Comparison of ENCODE assay signal across 17 cellular contexts in the genomic region with DNA sequence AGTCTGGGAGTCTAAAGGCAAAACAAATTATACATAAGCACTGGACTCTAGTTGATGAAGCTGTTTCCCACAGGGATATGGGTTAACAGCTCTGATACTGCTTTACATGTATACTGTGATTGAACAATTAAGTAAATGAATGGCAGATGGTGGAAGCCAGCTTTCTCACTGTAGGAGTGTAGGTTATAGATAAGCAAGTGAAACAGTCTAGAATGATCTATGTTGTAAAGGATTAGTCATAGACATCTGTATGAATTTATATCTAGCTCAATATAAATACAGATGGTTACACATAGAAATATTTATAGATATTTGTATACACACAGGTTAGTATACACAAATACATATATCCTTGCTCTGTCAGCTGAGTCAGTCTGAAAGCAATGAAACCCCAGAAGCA.
A peak's percentile ranks its signal among the peaks of the same experiment; 100 is the strongest.
DNase-seq lines count a peak whose midpoint lies in the region; ATAC-seq, FAIRE-seq and TF ChIP-seq lines count a peak whose summit lies in the region.
"Had no signal": no experiment of that assay in that cellular context is flagged by ENCODE, and none has a peak within 500 bp of the region (broad histone marks: within the 10 kb centered on the region; RNA-seq: fewer than 3 reads in every experiment).

No MANE protein-coding gene starts in this region.

- TF ChIP-seq CTCF in D721Med (IDR thresholded peaks at IDR 0.05; ENCODE audit: insufficient read depth, missing control alignments) (no peak), WERI-Rb-1 (IDR thresholded peaks at IDR 0.05; ENCODE audit: low read depth, low read length) (no peak), mucosa of descending colon (IDR thresholded peaks at IDR 0.05) (no peak)

- ATAC-seq in HG03432 (IDR thresholded peaks at IDR 0.05; ENCODE audit: unreplicated experiment), result peak; percentile 6
- ATAC-seq in mucosa of descending colon, result peak; percentile 86
- no peak for ATAC-seq in GM18858 (IDR thresholded peaks at IDR 0.05; ENCODE audit: unreplicated experiment)
- ATAC-seq in GM19395 (IDR thresholded peaks at IDR 0.05; ENCODE audit: unreplicated experiment), result no peak

- intact Hi-C loops in mucosa of descending colon (cut with DNase I, micrococcal nuclease), result no loop called here

- H3K27ac ChIP-seq in WERI-Rb-1, result peak overlapping the region; percentile 30; the same call in 1 of the 2 replicates

- H3K4me1 ChIP-seq in mucosa of descending colon (ENCODE audit: low read depth), result no peaks in the 10 kb centered on the region
- H3K4me1 ChIP-seq: BE2C, Caco-2 had no signal

- no peaks in the 10 kb centered on the region for H3K36me3 ChIP-seq in WERI-Rb-1
- no peaks in the 10 kb centered on the region for H3K36me3 ChIP-seq in mucosa of descending colon (ENCODE audit: low read depth)
- H3K36me3 ChIP-seq: BE2C had no signal

- H3K4me3 ChIP-seq in WERI-Rb-1 (ENCODE audit: low read depth, low read length) (no peak overlapping the region), mucosa of descending colon (no peak overlapping the region)

- DNase-seq in D721Med (ENCODE audit: insufficient read length, low spot score) (no peak), WERI-Rb-1 (peak; percentile 22), mucosa of descending colon (peak in 1 of 3 donors; percentile 7), NCI-H1694 treated with DMSO at 0.1 percent for 48 hours (lab: John Stamatoyannopoulos, UW) (no peak)
- DNase-seq in activated T-cell treated with anti-CD3 and anti-CD28 coated beads, Interleukin-2, amount 50 U/mL, for 1 hour, result no peak
- DNase-seq: C1 segment of cervical spinal cord; CD8-positive, alpha-beta memory T cell had no signal

- peak; percentile 60 for FAIRE-seq in D721Med (lab: Jason Lieb, UNC)
- FAIRE-seq: A204.1, G401.6, GM12892, GM18507, H1 had no signal

- no peaks in the 10 kb centered on the region for H3K27me3 ChIP-seq in WERI-Rb-1 (ENCODE audit: insufficient read depth, low read depth, severe bottlenecking)
- H3K27me3 ChIP-seq: BE2C had no signal

- H3K9me3 ChIP-seq in WERI-Rb-1 (ENCODE audit: severe bottlenecking) (peaks cover 5% of the 10 kb centered on the region), mucosa of descending colon (no peaks in the 10 kb centered on the region)
- H3K9me3 ChIP-seq: BE2C, Caco-2 had no signal

Comparison
In these comparisons a context has a peak if more than half of its experiments do, and no peak if none do; other contexts are left out.
1. ATAC-seq: peak in HG03432 (single experiment) and mucosa of descending colon (single experiment); none in GM18858 (single experiment) and GM19395 (single experiment).